1 cellular context compared by ENCODE assay signal in genomic region chr7:7642081-7642480, GRCh38.
TF ChIP-seq lines count a peak whose summit lies in the region.

No MANE protein-coding gene starts in this region.

TF ChIP-seq in GM12878, 131 proteins besides CTCF, POLR2A, EP300 and RAD21:
- TF ChIP-seq TCF12 (IDR thresholded peaks at IDR 0.05; ENCODE audit: low read depth, low read length) (no peak), SRF (IDR thresholded peaks at IDR 0.05; ENCODE audit: low read depth in 2 of 2, low read length in 2 of 2) (no peak), CHD1 (IDR thresholded peaks at IDR 0.05; ENCODE audit: low read depth, low read length) (no peak), DPF2 (IDR thresholded peaks at IDR 0.05) (no peak)
- TF ChIP-seq, protein P1, sequence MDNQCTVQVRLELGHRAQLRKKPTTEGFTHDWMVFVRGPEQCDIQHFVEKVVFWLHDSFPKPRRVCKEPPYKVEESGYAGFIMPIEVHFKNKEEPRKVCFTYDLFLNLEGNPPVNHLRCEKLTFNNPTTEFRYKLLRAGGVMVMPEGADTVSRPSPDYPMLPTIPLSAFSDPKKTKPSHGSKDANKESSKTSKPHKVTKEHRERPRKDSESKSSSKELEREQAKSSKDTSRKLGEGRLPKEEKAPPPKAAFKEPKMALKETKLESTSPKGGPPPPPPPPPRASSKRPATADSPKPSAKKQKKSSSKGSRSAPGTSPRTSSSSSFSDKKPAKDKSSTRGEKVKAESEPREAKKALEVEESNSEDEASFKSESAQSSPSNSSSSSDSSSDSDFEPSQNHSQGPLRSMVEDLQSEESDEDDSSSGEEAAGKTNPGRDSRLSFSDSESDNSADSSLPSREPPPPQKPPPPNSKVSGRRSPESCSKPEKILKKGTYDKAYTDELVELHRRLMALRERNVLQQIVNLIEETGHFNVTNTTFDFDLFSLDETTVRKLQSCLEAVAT (IDR thresholded peaks at IDR 0.05) = no peak
